Comparison of ENCODE assay signal across 8 cellular contexts in genomic region chr4:89226665-89227572, GRCh38.
DNase-seq lines count a peak whose midpoint lies in the region; ATAC-seq and TF ChIP-seq lines count a peak whose summit lies in the region.

No MANE protein-coding gene starts in this region.

- intact Hi-C loops in testis (cut with DNase I; ENCODE audit: low total_unique reads): loop anchor here (5.0 kb wide), 1 partner anchor 210 kb away; no protein-coding TSS in a partner anchor

- ATAC-seq in GM21825 (IDR thresholded peaks at IDR 0.05; ENCODE audit: unreplicated experiment) (peak; percentile 94), foreskin keratinocyte (peak; percentile 98)

- H3K27ac ChIP-seq in foreskin keratinocyte (peak overlapping the region; percentile 52), testis (no peak overlapping the region)

- no peak overlapping the region for H3K4me3 ChIP-seq in testis

- peak; percentile 50 for DNase-seq in Daoy (ENCODE audit: low read depth)
- peak; percentile 87 for DNase-seq in LoVo (ENCODE audit: low spot score)
- peak; percentile 50 to 65 for DNase-seq in SHP77 (lab: John Stamatoyannopoulos, UW)
- DNase-seq in activated gamma-delta T cell treated with anti-CD3 and anti-CD28 coated beads, Interleukin-2, amount 50 U/mL, for 16 hours (ENCODE audit: low read depth): peak; percentile 53
- DNase-seq in foreskin keratinocyte: peak; percentile 62 to 87
- DNase-seq in occipital lobe (lab: John Stamatoyannopoulos, UW): peak; percentile 31
- peak; percentile 92 for DNase-seq in testis

- 22 to 33% methylated on average over 9 of the region's 9 CpGs for WGBS in testis, 2 donors

- TF ChIP-seq CTCF in foreskin keratinocyte (conservative IDR thresholded peaks at IDR 0.05) (peak; percentile 84), testis (IDR thresholded peaks at IDR 0.05) (peak; percentile 58 to 61 (median 59))

- H3K9me3 ChIP-seq in testis: no peaks in the 10 kb centered on the region

- peaks cover 6% of the 10 kb centered on the region for H3K4me1 ChIP-seq in foreskin keratinocyte
- no peaks in the 10 kb centered on the region for H3K4me1 ChIP-seq in testis

- H3K36me3 ChIP-seq in testis (ENCODE audit: low read depth, missing control alignments): no peaks in the 10 kb centered on the region

- no peaks in the 10 kb centered on the region for H3K27me3 ChIP-seq in foreskin keratinocyte
- H3K27me3 ChIP-seq in testis: no peaks in the 10 kb centered on the region

- TF ChIP-seq POLR2A in testis (IDR thresholded peaks at IDR 0.05): no peak

Comparison
In these comparisons a context has a peak if more than half of its experiments do, and no peak if none do; other contexts are left out.
1. DNase-seq: peak in every context shown above with its lines; median percentile 92 in testis; 87 in LoVo; 74 in foreskin keratinocyte; 58 in SHP77; 53 in activated gamma-delta T cell treated with anti-CD3 and anti-CD28 coated beads, Interleukin-2, amount 50 U/mL, for 16 hours; 50 in Daoy; 31 in occipital lobe.